ENCODE assay signal across 13 cellular contexts in genomic region chr4:52015366-52015765, GRCh38. TPM values are rescaled to one million over a fixed set of nuclear protein-coding genes. Genes with fewer than 3 reads are reported as not detected.
DNase-seq lines count a peak whose midpoint lies in the region; TF ChIP-seq lines count a peak whose summit lies in the region.
"Had no signal": no experiment of that assay in that cellular context is flagged by ENCODE, and none has a peak within 500 bp of the region (broad histone marks: within the 10 kb centered on the region; RNA-seq: fewer than 3 reads in every experiment).

No MANE protein-coding gene starts in this region.

- H3K4me3 Mint-ChIP-seq in CD4-positive, alpha-beta memory T cell, result no peak overlapping the region

- no peaks in the 10 kb centered on the region for H3K27me3 ChIP-seq in CD4-positive, alpha-beta memory T cell (ENCODE audit: insufficient read depth, low read length)

- no peaks in the 10 kb centered on the region for H3K36me3 ChIP-seq in CD4-positive, alpha-beta memory T cell (ENCODE audit: insufficient read depth, low read length)

- POLR2A ChIA-PET in CD4-positive, alpha-beta memory T cell (lab: Charles Lee; ENCODE audit: partially characterized antibody), result no interaction called here

- DNase-seq in HuH-7 (ENCODE audit: low spot score), result peak; percentile 77
- peak; percentile 10 for DNase-seq in SHP77 treated with DMSO at 0.1 percent for 48 hours (lab: John Stamatoyannopoulos, UW)
- peak; percentile 34 for DNase-seq in fibroblast of villous mesenchyme (ENCODE audit: low read depth)
- no peak for DNase-seq in CD4-positive, alpha-beta memory T cell
- no peak for DNase-seq in epidermal melanocyte (ENCODE audit: insufficient read length, low spot score)
- DNase-seq in activated gamma-delta T cell (lab: John Stamatoyannopoulos, UW), result no peak
- DNase-seq in NK-92 treated with Interleukin-12 subunit alpha and Interleukin-12 subunit beta, amount 100 ng/mL, for 24 hours (lab: John Stamatoyannopoulos, UW), result no peak
- DNase-seq: activated naive CD4-positive, alpha-beta T cell; NCI-H510A treated with DMSO at 0.1 percent for 48 hours; stimulated activated CD4-positive, alpha-beta T cell treated with anti-CD3 and anti-CD28 coated beads, Interleukin-15, amount 100 ng/mL, for 24 hours had no signal

- intact Hi-C loops in CD4-positive, alpha-beta memory T cell (cut with micrococcal nuclease), result no loop called here

- peaks cover 0 to 3% of the 10 kb centered on the region in 2 donors for H3K36me3 Mint-ChIP-seq in CD4-positive, alpha-beta memory T cell

- H3K4me1 ChIP-seq in CD4-positive, alpha-beta memory T cell (ENCODE audit: insufficient read depth, low read length), result no peaks in the 10 kb centered on the region

- no peaks in the 10 kb centered on the region for H3K9me3 ChIP-seq in CD4-positive, alpha-beta memory T cell (ENCODE audit: control insufficient read depth in 1 of 2, low read length in 2 of 2)

- no peak overlapping the region for H3K27ac ChIP-seq in 22Rv1
- H3K27ac ChIP-seq in CD4-positive, alpha-beta memory T cell (ENCODE audit: low read depth, low read length), result no peak overlapping the region
- H3K27ac ChIP-seq: epithelial cell of prostate had no signal

- no peaks in the 10 kb centered on the region for H3K4me1 Mint-ChIP-seq in CD4-positive, alpha-beta memory T cell

- H3K27me3 Mint-ChIP-seq in CD4-positive, alpha-beta memory T cell, result no peaks in the 10 kb centered on the region

- H3K9me3 Mint-ChIP-seq in CD4-positive, alpha-beta memory T cell, result no peaks in the 10 kb centered on the region

- CTCF ChIA-PET in CD4-positive, alpha-beta memory T cell (lab: Charles Lee; ENCODE audit: partially characterized antibody), result interaction anchor here (1.1 kb wide), 1 partner anchor 11 kb away, joined by 4 read pairs; no protein-coding TSS in a partner anchor

- TF ChIP-seq CTCF in 22Rv1 (IDR thresholded peaks at IDR 0.05), result peak; percentile 17; the same call in 1 of the 2 replicates
- TF ChIP-seq CTCF in fibroblast of villous mesenchyme (IDR thresholded peaks at IDR 0.05; ENCODE audit: insufficient read depth, low read depth, low read length), result peak; percentile 30

- no peak overlapping the region for H3K4me3 ChIP-seq in fibroblast of villous mesenchyme (ENCODE audit: low read depth, low read length)
- H3K4me3 ChIP-seq in CD4-positive, alpha-beta memory T cell (ENCODE audit: low read length in 2 of 2), result no peak overlapping the region
- H3K4me3 ChIP-seq: lung had no signal

- no peak overlapping the region for H3K27ac Mint-ChIP-seq in CD4-positive, alpha-beta memory T cell

RNA-seq across cellular contexts. Expression of gene LRRC66, which starts 4.8 kb away (rescaled TPM):
- total RNA-seq in fibroblast of villous mesenchyme, result 0.32 and 0.43 TPM in 2 replicates
- total RNA-seq in CD4-positive, alpha-beta memory T cell, result under 1 TPM; 0.30 to 0.41 TPM
- polyA plus RNA-seq in CD4-positive, alpha-beta memory T cell, result under 1 TPM in 1 of 2 donors, not detected in 1; 0.08 TPM

RNA-seq across cellular contexts. Expression of gene SGCB, which starts 22.7 kb away (rescaled TPM):
- 21.3 and 37.6 TPM in 2 replicates for total RNA-seq in fibroblast of villous mesenchyme
- 1 to 10 TPM; 7.4 to 7.5 TPM for total RNA-seq in CD4-positive, alpha-beta memory T cell
- 1 to 10 TPM; 5.1 to 7.4 TPM for polyA plus RNA-seq in CD4-positive, alpha-beta memory T cell

RNA-seq across cellular contexts. Expression of gene SPATA18, which starts 35.7 kb away (rescaled TPM):
- total RNA-seq in fibroblast of villous mesenchyme, result 7.7 and 18.1 TPM in 2 replicates
- under 1 TPM in 1 of 2 experiments, not detected in 1; 0.44 TPM for total RNA-seq in CD4-positive, alpha-beta memory T cell
- polyA plus RNA-seq in CD4-positive, alpha-beta memory T cell, result not detected

Comparison
In these comparisons a context has a peak if more than half of its experiments do, and no peak if none do; other contexts are left out.
1. DNase-seq: peak in HuH-7 (single experiment), SHP77 treated with DMSO at 0.1 percent for 48 hours (single experiment) and fibroblast of villous mesenchyme (single experiment); none in CD4-positive, alpha-beta memory T cell (0 of 5), epidermal melanocyte (single experiment), activated gamma-delta T cell (single experiment) and NK-92 treated with Interleukin-12 subunit alpha and Interleukin-12 subunit beta, amount 100 ng/mL, for 24 hours (single experiment).